In genomic region chr16:8678068-8678927, GRCh38 we compare ENCODE assay signal across 14 cellular contexts. TPM values are rescaled to one million over a fixed set of nuclear protein-coding genes. Genes with fewer than 3 reads are reported as not detected.
DNase-seq lines count a peak whose midpoint lies in the region; ATAC-seq, FAIRE-seq and TF ChIP-seq lines count a peak whose summit lies in the region.
"Had no signal": no experiment of that assay in that cellular context is flagged by ENCODE, and none has a peak within 500 bp of the region (broad histone marks: within the 10 kb centered on the region; RNA-seq: fewer than 3 reads in every experiment).

No MANE protein-coding gene starts in this region.

- ATAC-seq in HepG2 (peak; percentile 48), right lobe of liver (no peak)
- no peak for ATAC-seq in natural killer cell treated with Interleukin-12 subunit alpha and Interleukin-12 subunit beta and Interleukin-15 and Interleukin-18, amount 100 ng/mL, for 72 hours

- no peaks in the 10 kb centered on the region for H3K27me3 Mint-ChIP-seq in natural killer cell treated with Interleukin-12 subunit alpha and Interleukin-12 subunit beta and Interleukin-15 and Interleukin-18, amount 100 ng/mL, for 72 hours

- WGBS in HepG2 (ENCODE audit: low lambda C conversion rate) = 9% methylated on average over 7 of the region's 7 CpGs
- 81% methylated on average over 4 of the region's 7 CpGs for WGBS in right lobe of liver (ENCODE audit: insufficient coverage, low coverage, low lambda C conversion rate, missing lambda C conversion rate)

- TF ChIP-seq EP300 in HepG2 (IDR thresholded peaks at IDR 0.05; ENCODE audit: low read depth in 2 of 2, low read length in 2 of 2) = peak; percentile 27 to 89; a peak in 3 of 4 replicates
- TF ChIP-seq EP300 in HepG2 (CRISPR knock-in tag; IDR thresholded peaks at IDR 0.05; ENCODE audit: borderline replicate concordance) = peak; percentile 89

- peak overlapping the region; percentile 68 for H3K27ac ChIP-seq in HepG2 (ENCODE audit: extremely low read length, insufficient read depth, low read length)
- H3K27ac ChIP-seq in right lobe of liver = no peak overlapping the region
- H3K27ac ChIP-seq: SK-N-MC had no signal

- in situ Hi-C loops in HepG2 (cut with HindIII; ENCODE audit: extremely low pct_ligation_motif_present, low pct_unique_long_range_greater_than_20kb) = loop anchor here (5.0 kb wide), 1 partner anchor 64 kb away; no protein-coding TSS in a partner anchor

- H3K4me2 ChIP-seq in HepG2 (ENCODE audit: low read depth, low read length) = peak overlapping the region; percentile 89

- peaks cover 6% of the 10 kb centered on the region; the same call in 1 of the 2 replicates for H4K20me1 ChIP-seq in HepG2 (ENCODE audit: insufficient read depth, low read length)

- intact Hi-C loops in HepG2 (cut with micrococcal nuclease; ENCODE audit: unreplicated experiment) = loop anchor here (1.0 to 10.0 kb wide), 4 partner anchors 12 to 417 kb away; partner anchors contain the start of gene HAPSTR1
- intact Hi-C loops in right lobe of liver (cut with DNase I) = loop anchor here in 1 of 2 donors (10.0 kb wide), 1 partner anchor 47 kb away; no protein-coding TSS in a partner anchor

- H3K4me3 ChIP-seq in HepG2 (replicated peaks in 1 of 3; ENCODE audit: insufficient read depth in 1 of 3, low read depth in 2 of 3, low read length in 3 of 3) = peak overlapping the region in 1 of 3 experiments; percentile 25; a peak in 3 of 6 replicates
- H3K4me3 ChIP-seq in right lobe of liver = no peak overlapping the region
- H3K4me3 ChIP-seq: SK-N-MC had no signal

- CTCF ChIA-PET in HepG2 (lab: Yijun Ruan, JAX; ENCODE audit: low intra/inter-chr PET ratio, low total read pairs) = interaction anchor here (0.5 kb wide), 1 partner anchor 127 kb away, joined by 3 read pairs; no protein-coding TSS in a partner anchor

- no peak; the same call in 1 of the 2 replicates for TF ChIP-seq CTCF in HepG2 (CRISPR knock-in tag; IDR thresholded peaks at IDR 0.05)
- TF ChIP-seq CTCF in right lobe of liver (IDR thresholded peaks at IDR 0.05) = no peak

- BruUV-seq in HepG2 (replicated peaks; lab: Mats Ljungman, UMichigan) = TSS peak; percentile 84

- no peak overlapping the region for H3K27ac Mint-ChIP-seq in natural killer cell treated with Interleukin-12 subunit alpha and Interleukin-12 subunit beta and Interleukin-15 and Interleukin-18, amount 100 ng/mL, for 72 hours
- H3K27ac Mint-ChIP-seq: activated naive CD4-positive, alpha-beta T cell treated with anti-CD3 and anti-CD28 coated beads, Interleukin-2, amount 10 ng/mL, durations not matched to agents 7 days and 5 days; memory B cell had no signal

- peaks cover 7 to 26% of the 10 kb centered on the region in 2 donors for H3K4me1 Mint-ChIP-seq in natural killer cell treated with Interleukin-12 subunit alpha and Interleukin-12 subunit beta and Interleukin-15 and Interleukin-18, amount 100 ng/mL, for 72 hours (ENCODE audit: low read depth in 2 of 2)

- H3K36me3 Mint-ChIP-seq in natural killer cell treated with Interleukin-12 subunit alpha and Interleukin-12 subunit beta and Interleukin-15 and Interleukin-18, amount 100 ng/mL, for 72 hours = peaks cover 8% of the 10 kb centered on the region

- H3K9me3 ChIP-seq in HepG2 (ENCODE audit: low read length) (no peaks in the 10 kb centered on the region), right lobe of liver (no peaks in the 10 kb centered on the region)

- H3K27me3 ChIP-seq in HepG2 (ENCODE audit: control insufficient read depth in 1 of 2, insufficient read depth in 2 of 2, low read length in 2 of 2) (no peaks in the 10 kb centered on the region; a peak in 1 of 5 replicates), right lobe of liver (no peaks in the 10 kb centered on the region)

- no peak overlapping the region for H2AFZ ChIP-seq in HepG2 (ENCODE audit: low read length)

- H3K4me3 Mint-ChIP-seq in natural killer cell treated with Interleukin-12 subunit alpha and Interleukin-12 subunit beta and Interleukin-15 and Interleukin-18, amount 100 ng/mL, for 72 hours = no peak overlapping the region
- H3K4me3 Mint-ChIP-seq: activated naive CD4-positive, alpha-beta T cell treated with anti-CD3 and anti-CD28 coated beads, Interleukin-2, amount 10 ng/mL, durations not matched to agents 7 days and 5 days; memory B cell had no signal

- FAIRE-seq in HepG2 (lab: Jason Lieb, UNC) = peak; percentile 93
- FAIRE-seq: A204.1, HTR-8/SVneo had no signal

- H3K9ac ChIP-seq in HepG2 (ENCODE audit: insufficient read depth, low read depth, low read length) = peak overlapping the region; percentile 49

- DNase-seq in HepG2 (ENCODE audit: low spot score) = peak; percentile 100
- DNase-seq in right lobe of liver = no peak
- peak; percentile 37 for DNase-seq in amniotic stem cell (lab: John Stamatoyannopoulos, UW)
- peak; percentile 15 for DNase-seq in glomerular visceral epithelial cell (ENCODE audit: extremely low spot score)
- DNase-seq in HUDEP-2 (lab: John Stamatoyannopoulos, UW; ENCODE audit: unreplicated experiment in 76 of 76) = no peak
- DNase-seq in natural killer cell treated with Interleukin-12 subunit alpha and Interleukin-12 subunit beta and Interleukin-15 and Interleukin-18, amount 100 ng/mL, for 72 hours (ENCODE audit: low spot score) = no peak
- no peak for DNase-seq in HuH-7 (ENCODE audit: low spot score)
- no peak for DNase-seq in activated CD4-positive, alpha-beta T cell treated with anti-CD3 and anti-CD28 coated beads for 4 hours
- DNase-seq: activated CD8-positive, alpha-beta memory T cell treated with anti-CD3 and anti-CD28 coated beads, Interleukin-2, amount 50 U/mL, for 48 hours; activated naive CD4-positive, alpha-beta T cell treated with anti-CD3 and anti-CD28 coated beads, Interleukin-2, amount 10 ng/mL, durations not matched to agents 7 days and 5 days had no signal

- POLR2A ChIA-PET in HepG2 (lab: Yijun Ruan, JAX) = interaction anchor here (0.9 to 2.5 kb wide), 8 partner anchors 9 to 413 kb away, joined by 3 to 7 read pairs (median 4); partner anchors contain the start of gene HAPSTR1

- no peaks in the 10 kb centered on the region for H3K9me3 Mint-ChIP-seq in natural killer cell treated with Interleukin-12 subunit alpha and Interleukin-12 subunit beta and Interleukin-15 and Interleukin-18, amount 100 ng/mL, for 72 hours

- peaks cover 82% of the 10 kb centered on the region for H3K4me1 ChIP-seq in HepG2 (ENCODE audit: insufficient read depth, low read length)
- H3K4me1 ChIP-seq in right lobe of liver = peaks cover 0 to 43% (median 15%) of the 10 kb centered on the region in 4 donors

- TF ChIP-seq POLR2A in HepG2 (IDR thresholded peaks at IDR 0.05; ENCODE audit: insufficient read depth in 1 of 2, low read depth in 2 of 2, low read length in 2 of 2) (no peak), right lobe of liver (IDR thresholded peaks at IDR 0.05) (no peak)

- peaks cover 33% of the 10 kb centered on the region for H3K79me2 ChIP-seq in HepG2 (ENCODE audit: insufficient read depth, low read length)

- H3K36me3 ChIP-seq in HepG2 (replicated peaks in 1 of 2; ENCODE audit: control insufficient read depth in 1 of 2, insufficient read depth in 2 of 2, low read length in 2 of 2) (peaks cover 2 to 5% of the 10 kb centered on the region in 2 experiments; a peak in 1 of 5 replicates), right lobe of liver (no peaks in the 10 kb centered on the region)

- no peak for TF ChIP-seq RAD21 in HepG2 (CRISPR knock-in tag; IDR thresholded peaks at IDR 0.05)

RNA-seq across cellular contexts. Expression of gene ABAT, which starts 3.9 kb away (rescaled TPM):
- total RNA-seq in HepG2 (2016; rRNA removed; fragmentation: Illumina TruSeq; extraction: Trizol) (97.3 and 123 TPM in 2 replicates), right lobe of liver (100 to 1,000 TPM; 160 to 378 (median 305) TPM)
- total RNA-seq in HepG2 (2016; cell fraction: cytosol; rRNA removed; fragmentation: Illumina TruSeq; extraction: Trizol; ENCODE audit: low read depth) = 9.7 and 10.7 TPM in 2 replicates
- total RNA-seq in HepG2 (2016; cell fraction: insoluble cytoplasmic fraction; rRNA removed; fragmentation: Illumina TruSeq; extraction: Trizol) = 100 and 112 TPM in 2 replicates
- total RNA-seq in HepG2 (2016; cell fraction: membrane; rRNA removed; fragmentation: Illumina TruSeq; extraction: Trizol) = 29.4 and 30.9 TPM in 2 replicates
- 61.8 and 69.4 TPM in 2 replicates for total RNA-seq in HepG2 (2016; cell fraction: nucleus; rRNA removed; fragmentation: Illumina TruSeq; extraction: Trizol)
- polyA plus RNA-seq in HepG2 (2011; rRNA removed) = 47.6 and 55.0 TPM in 2 replicates
- polyA plus RNA-seq in HepG2 (2011; cell fraction: cytosol; rRNA removed) = 25.4 and 34.3 TPM in 2 replicates
- polyA plus RNA-seq in HepG2 (2011; cell fraction: nucleus; rRNA removed) = 65.2 and 68.0 TPM in 2 replicates
- polyA plus RNA-seq in HepG2 (2012) = 21.6 and 22.2 TPM in 2 replicates
- polyA plus RNA-seq in HepG2 (2016; cell fraction: cytosol; fragmentation: Illumina TruSeq; extraction: Trizol; ENCODE audit: low read depth) = 5.7 and 5.8 TPM in 2 replicates
- 116 and 128 TPM in 2 replicates for polyA plus RNA-seq in HepG2 (2016; cell fraction: insoluble cytoplasmic fraction; fragmentation: Illumina TruSeq; extraction: Trizol; ENCODE audit: low read depth)
- 15.2 TPM in 2 replicates for polyA plus RNA-seq in HepG2 (2016; cell fraction: membrane; fragmentation: Illumina TruSeq; extraction: Trizol; ENCODE audit: low read depth)
- polyA plus RNA-seq in HepG2 (2016; cell fraction: nucleus; fragmentation: Illumina TruSeq; extraction: Trizol; ENCODE audit: insufficient read depth, low read depth) = 101 and 108 TPM in 2 replicates
- polyA minus RNA-seq in HepG2 (2011; rRNA and poly(A)+ RNA removed; ENCODE audit: low replicate concordance) = 0.44 and 41.3 TPM in 2 replicates
- polyA minus RNA-seq in HepG2 (2011; cell fraction: cytosol; rRNA and poly(A)+ RNA removed) = 24.2 and 32.3 TPM in 2 replicates
- 32.1 and 39.7 TPM in 2 replicates for polyA minus RNA-seq in HepG2 (2011; cell fraction: nucleus; rRNA and poly(A)+ RNA removed)
- total RNA-seq in natural killer cell treated with Interleukin-12 subunit alpha and Interleukin-12 subunit beta and Interleukin-15 and Interleukin-18, amount 100 ng/mL, for 72 hours = 1 to 10 TPM; 8.7 TPM

RNA-seq across cellular contexts. Expression of gene METTL22, which starts 56.8 kb away (rescaled TPM):
- 23.3 and 36.2 TPM in 2 replicates for total RNA-seq in HepG2 (2016; rRNA removed; fragmentation: Illumina TruSeq; extraction: Trizol)
- 48.3 and 64.6 TPM in 2 replicates for total RNA-seq in HepG2 (2016; cell fraction: cytosol; rRNA removed; fragmentation: Illumina TruSeq; extraction: Trizol; ENCODE audit: low read depth)
- 19.9 and 37.6 TPM in 2 replicates for total RNA-seq in HepG2 (2016; cell fraction: insoluble cytoplasmic fraction; rRNA removed; fragmentation: Illumina TruSeq; extraction: Trizol)
- total RNA-seq in HepG2 (2016; cell fraction: membrane; rRNA removed; fragmentation: Illumina TruSeq; extraction: Trizol) = 53.5 and 59.9 TPM in 2 replicates
- total RNA-seq in HepG2 (2016; cell fraction: nucleus; rRNA removed; fragmentation: Illumina TruSeq; extraction: Trizol) = 55.5 and 57.5 TPM in 2 replicates
- polyA plus RNA-seq in HepG2 (2011; rRNA removed) = 94.8 and 117 TPM in 2 replicates
- polyA plus RNA-seq in HepG2 (2011; cell fraction: cytosol; rRNA removed) = 72.4 and 79.6 TPM in 2 replicates
- polyA plus RNA-seq in HepG2 (2011; cell fraction: nucleus; rRNA removed) = 323 and 325 TPM in 2 replicates
- 36.8 and 41.4 TPM in 2 replicates for polyA plus RNA-seq in HepG2 (2012)
- polyA plus RNA-seq in HepG2 (2016; cell fraction: cytosol; fragmentation: Illumina TruSeq; extraction: Trizol; ENCODE audit: low read depth) = 50.0 and 66.7 TPM in 2 replicates
- 23.8 and 27.8 TPM in 2 replicates for polyA plus RNA-seq in HepG2 (2016; cell fraction: insoluble cytoplasmic fraction; fragmentation: Illumina TruSeq; extraction: Trizol; ENCODE audit: low read depth)
- 50.2 and 62.5 TPM in 2 replicates for polyA plus RNA-seq in HepG2 (2016; cell fraction: membrane; fragmentation: Illumina TruSeq; extraction: Trizol; ENCODE audit: low read depth)
- 84.6 and 91.3 TPM in 2 replicates for polyA plus RNA-seq in HepG2 (2016; cell fraction: nucleus; fragmentation: Illumina TruSeq; extraction: Trizol; ENCODE audit: insufficient read depth, low read depth)
- 102 and 146 TPM in 2 replicates for polyA minus RNA-seq in HepG2 (2011; rRNA and poly(A)+ RNA removed; ENCODE audit: low replicate concordance)
- 28.3 and 29.5 TPM in 2 replicates for polyA minus RNA-seq in HepG2 (2011; cell fraction: cytosol; rRNA and poly(A)+ RNA removed)
- polyA minus RNA-seq in HepG2 (2011; cell fraction: nucleus; rRNA and poly(A)+ RNA removed) = 139 and 160 TPM in 2 replicates
- total RNA-seq in right lobe of liver = 10 to 100 TPM; 11.3 to 15.2 (median 13.7) TPM
- 10 to 100 TPM; 29.8 to 65.9 TPM for total RNA-seq in natural killer cell treated with Interleukin-12 subunit alpha and Interleukin-12 subunit beta and Interleukin-15 and Interleukin-18, amount 100 ng/mL, for 72 hours

Comparison
In these comparisons a context has a peak if more than half of its experiments do, and no peak if none do; other contexts are left out.
1. DNase-seq: peak in HepG2 (single experiment), amniotic stem cell (single experiment) and glomerular visceral epithelial cell (single experiment); none in right lobe of liver (0 of 3), HUDEP-2 (0 of 76), natural killer cell treated with Interleukin-12 subunit alpha and Interleukin-12 subunit beta and Interleukin-15 and Interleukin-18, amount 100 ng/mL, for 72 hours (single experiment), HuH-7 (single experiment) and activated CD4-positive, alpha-beta T cell treated with anti-CD3 and anti-CD28 coated beads for 4 hours (0 of 2).